ENCODE assay signal across 1 cellular context in genomic region chr4:186712690-186713089, GRCh38.
TF ChIP-seq lines count a peak whose summit lies in the region.

No MANE protein-coding gene starts in this region.

TF ChIP-seq in WTC11, 78 proteins besides CTCF, POLR2A, EP300 and RAD21 (continued from another document):
- no peak for TF ChIP-seq ZMAT4 (CRISPR knock-in tag; IDR thresholded peaks at IDR 0.05)
- TF ChIP-seq ZNF263 (CRISPR knock-in tag; IDR thresholded peaks at IDR 0.05; ENCODE audit: low read depth), result no peak
- TF ChIP-seq MXD4 (CRISPR knock-in tag; IDR thresholded peaks at IDR 0.05; ENCODE audit: borderline replicate concordance), result no peak
- no peak for TF ChIP-seq ZNF423 (CRISPR knock-in tag; IDR thresholded peaks at IDR 0.05)
- no peak for TF ChIP-seq FOXK1 (CRISPR knock-in tag; IDR thresholded peaks at IDR 0.05)
- no peak for TF ChIP-seq ZNF396 (CRISPR knock-in tag; IDR thresholded peaks at IDR 0.05; ENCODE audit: borderline replicate concordance)
- no peak for TF ChIP-seq IRF2 (CRISPR knock-in tag; IDR thresholded peaks at IDR 0.05; ENCODE audit: borderline replicate concordance, low read depth)
- TF ChIP-seq ETV6 (CRISPR knock-in tag; IDR thresholded peaks at IDR 0.05), result no peak
- TF ChIP-seq ATF1 (CRISPR knock-in tag; IDR thresholded peaks at IDR 0.05), result no peak
- TF ChIP-seq ARID4B (CRISPR knock-in tag; IDR thresholded peaks at IDR 0.05; ENCODE audit: borderline replicate concordance), result no peak
- no peak for TF ChIP-seq ERG (CRISPR knock-in tag; IDR thresholded peaks at IDR 0.05)
- TF ChIP-seq MLX (CRISPR knock-in tag; IDR thresholded peaks at IDR 0.05), result no peak
- no peak for TF ChIP-seq E2F5 (CRISPR knock-in tag; IDR thresholded peaks at IDR 0.05)
- no peak for TF ChIP-seq CDX4 (CRISPR knock-in tag; IDR thresholded peaks at IDR 0.05; ENCODE audit: borderline replicate concordance)
- TF ChIP-seq PREB (CRISPR knock-in tag; IDR thresholded peaks at IDR 0.05; ENCODE audit: borderline replicate concordance), result no peak
- TF ChIP-seq SMAD3 (CRISPR knock-in tag; IDR thresholded peaks at IDR 0.05; ENCODE audit: borderline replicate concordance), result no peak
TF ChIP-seq in WTC11: peak in this region for 0.
